Comparison of ENCODE assay signal across 17 cellular contexts in the genomic region with DNA sequence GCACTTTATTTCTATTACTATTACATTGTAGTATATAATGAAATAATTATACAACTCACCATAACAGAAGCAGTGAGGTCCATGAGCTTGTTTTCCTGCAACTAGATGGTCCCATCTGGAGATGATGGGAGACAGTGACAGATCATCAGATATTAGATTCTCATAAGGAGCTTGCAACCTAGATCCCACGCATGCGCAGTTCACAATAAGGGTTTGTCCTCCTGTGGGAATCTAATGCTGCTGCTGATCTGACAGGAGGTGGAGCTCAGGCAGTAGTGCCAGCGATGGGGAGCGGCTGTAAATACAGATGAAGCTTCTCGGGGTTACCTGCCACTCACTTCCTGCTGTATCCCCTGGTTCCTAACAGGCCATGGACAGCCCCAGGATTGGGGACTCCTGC.
DNase-seq lines count a peak whose midpoint lies in the region; ATAC-seq and TF ChIP-seq lines count a peak whose summit lies in the region.
"Had no signal": no experiment of that assay in that cellular context is flagged by ENCODE, and none has a peak within 500 bp of the region (broad histone marks: within the 10 kb centered on the region; RNA-seq: fewer than 3 reads in every experiment).

No MANE protein-coding gene starts in this region.

- H3K4me1 ChIP-seq in lower lobe of right lung (no peaks in the 10 kb centered on the region), heart right ventricle (peaks cover 0 to 10% (median 0%) of the 10 kb centered on the region in 9 donors)
- H3K4me1 ChIP-seq: BLaER1, Caco-2 had no signal

- peak; percentile 12 for DNase-seq in NCI-H146 (lab: John Stamatoyannopoulos, UW)
- no peak for DNase-seq in NCI-H146 treated with DMSO at 0.1 percent for 48 hours (lab: John Stamatoyannopoulos, UW; ENCODE audit: unreplicated experiment)
- DNase-seq in WERI-Rb-1 = peak; percentile 53
- no peak for DNase-seq in lower lobe of right lung
- DNase-seq in SKM-1 (lab: John Stamatoyannopoulos, UW; ENCODE audit: unreplicated experiment) = no peak
- no peak for DNase-seq in chondrocyte (ENCODE audit: low spot score)
- DNase-seq in NCI-H1694 (lab: John Stamatoyannopoulos, UW) = no peak
- DNase-seq in heart right ventricle = no peak
- DNase-seq: AML-193; Caco-2; CD8-positive, alpha-beta memory T cell; DND-41; GDM1; H7 had no signal

- H3K27me3 Mint-ChIP-seq in chondrocyte (ENCODE audit: low read depth) = no peaks in the 10 kb centered on the region

- H3K36me3 ChIP-seq in WERI-Rb-1 (no peaks in the 10 kb centered on the region), lower lobe of right lung (no peaks in the 10 kb centered on the region), heart right ventricle (no peaks in the 10 kb centered on the region)
- H3K36me3 ChIP-seq: BLaER1 had no signal

- H3K27ac Mint-ChIP-seq in chondrocyte (ENCODE audit: unreplicated experiment) = no peak overlapping the region
- H3K27ac Mint-ChIP-seq: CD8-positive, alpha-beta memory T cell; GM23338 had no signal

- H3K4me1 Mint-ChIP-seq in chondrocyte (ENCODE audit: low read depth) = peaks cover 37% of the 10 kb centered on the region
- H3K4me1 Mint-ChIP-seq: CD8-positive, alpha-beta memory T cell had no signal

- H3K4me3 Mint-ChIP-seq in chondrocyte (ENCODE audit: unreplicated experiment) = no peak overlapping the region
- H3K4me3 Mint-ChIP-seq: CD8-positive, alpha-beta memory T cell; GM23338 had no signal

- peaks cover 49% of the 10 kb centered on the region for H3K27me3 ChIP-seq in WERI-Rb-1 (ENCODE audit: insufficient read depth, low read depth, severe bottlenecking)
- no peaks in the 10 kb centered on the region for H3K27me3 ChIP-seq in lower lobe of right lung (ENCODE audit: low read depth)
- H3K27me3 ChIP-seq in heart right ventricle = no peaks in the 10 kb centered on the region
- H3K27me3 ChIP-seq: BLaER1 had no signal

- peaks cover 2% of the 10 kb centered on the region for H3K9me3 Mint-ChIP-seq in chondrocyte (ENCODE audit: low read depth)
- H3K9me3 Mint-ChIP-seq: GM23338 had no signal

- H3K9me3 ChIP-seq in WERI-Rb-1 (ENCODE audit: severe bottlenecking) (no peaks in the 10 kb centered on the region), lower lobe of right lung (no peaks in the 10 kb centered on the region), heart right ventricle (no peaks in the 10 kb centered on the region)
- H3K9me3 ChIP-seq: BLaER1, Caco-2 had no signal

- WGBS in heart right ventricle, 2 donors = 78 to 84% methylated on average over 5 of the region's 5 CpGs

- intact Hi-C loops in lower lobe of right lung (cut with DNase I) (no loop called here), heart right ventricle (cut with DNase I) (no loop called here)

- ATAC-seq in lower lobe of right lung (peak in 1 of 2 donors; percentile 43), heart right ventricle (no peak)
- ATAC-seq: GM23338 had no signal

- H3K4me3 ChIP-seq in WERI-Rb-1 (ENCODE audit: low read depth, low read length) (no peak overlapping the region), lower lobe of right lung (no peak overlapping the region), heart right ventricle (no peak overlapping the region)
- H3K4me3 ChIP-seq: BLaER1, GM23338 had no signal

- TF ChIP-seq CTCF in WERI-Rb-1 (IDR thresholded peaks at IDR 0.05; ENCODE audit: low read depth, low read length) = no peak
- no peak for TF ChIP-seq CTCF in lower lobe of right lung (IDR thresholded peaks at IDR 0.05)
- no peak for TF ChIP-seq CTCF in chondrocyte (IDR thresholded peaks at IDR 0.05)
- TF ChIP-seq CTCF in heart right ventricle (IDR thresholded peaks at IDR 0.05) = no peak

- H3K27ac ChIP-seq in WERI-Rb-1 (no peak overlapping the region), lower lobe of right lung (peak overlapping the region; percentile 55), heart right ventricle (no peak overlapping the region)
- H3K27ac ChIP-seq: 22Rv1, BLaER1 had no signal

- H3K36me3 Mint-ChIP-seq in chondrocyte (ENCODE audit: low read depth) = no peaks in the 10 kb centered on the region
- H3K36me3 Mint-ChIP-seq: CD8-positive, alpha-beta memory T cell had no signal

Comparison
In these comparisons a context has a peak if more than half of its experiments do, and no peak if none do; other contexts are left out.
1. DNase-seq: peak in NCI-H146 (single experiment) and WERI-Rb-1 (single experiment); none in NCI-H146 treated with DMSO at 0.1 percent for 48 hours (single experiment), lower lobe of right lung (single experiment), SKM-1 (single experiment), chondrocyte (single experiment), NCI-H1694 (single experiment) and heart right ventricle (0 of 2).